ENCODE assay signal across 8 cellular contexts in genomic region chr4:139301821-139302611, GRCh38. TPM values are rescaled to one million over a fixed set of nuclear protein-coding genes. Genes with fewer than 3 reads are reported as not detected.
DNase-seq lines count a peak whose midpoint lies in the region; ATAC-seq lines count a peak whose summit lies in the region.

Gene NDUFC1, minus strand, starts transcription at chr4:139302477. Its CDS starts 6,679 bp downstream, at chr4:139295798.

- peak; percentile 16 to 48 for DNase-seq in NCI-H2081 (lab: John Stamatoyannopoulos, UW)
- no peak for DNase-seq in NCI-H2081 treated with DMSO at 0.1 percent for 48 hours (lab: John Stamatoyannopoulos, UW)
- peak; percentile 21 for DNase-seq in NCI-H2029 (lab: John Stamatoyannopoulos, UW)
- DNase-seq in activated CD4-positive, CD25-positive, alpha-beta regulatory T cell treated with anti-CD3 and anti-CD28 coated beads, Interleukin-2, amount 50 U/mL, for 16 hours (ENCODE audit: low read depth, low spot score), result peak; percentile 41
- DNase-seq in cerebellum (ENCODE audit: low spot score), result peak; percentile 40
- DNase-seq in left colon, result peak; percentile 67 to 69
- DNase-seq in stimulated activated CD4-positive, alpha-beta T cell treated with anti-CD3 and anti-CD28 coated beads, Interleukin-2, amount 100 ng/mL, for 48 hours, result peak; percentile 42 to 46

- intact Hi-C loops in left colon (cut with DNase I, micrococcal nuclease), result no loop called here

- ATAC-seq in HG02870 (IDR thresholded peaks at IDR 0.05; ENCODE audit: unreplicated experiment), result peak; percentile 36
- peak; percentile 51 for ATAC-seq in left colon

RNA-seq across cellular contexts. Expression of gene NDUFC1, which starts in this region (rescaled TPM):
- total RNA-seq in cerebellum (22.3 TPM), left colon (10 to 100 TPM; 82.1 to 89.9 TPM)
